ENCODE assay signal across 9 cellular contexts in genomic region chr3:127652246-127652995, GRCh38. TPM values are rescaled to one million over a fixed set of nuclear protein-coding genes. Genes with fewer than 3 reads are reported as not detected.
DNase-seq lines count a peak whose midpoint lies in the region; ATAC-seq and TF ChIP-seq lines count a peak whose summit lies in the region.
"Had no signal": no experiment of that assay in that cellular context is flagged by ENCODE, and none has a peak within 500 bp of the region (broad histone marks: within the 10 kb centered on the region; RNA-seq: fewer than 3 reads in every experiment).

No MANE protein-coding gene starts in this region.

- H3K9me3 ChIP-seq in liver (ENCODE audit: control insufficient read depth in 4 of 4, low read length in 3 of 4) (no peaks in the 10 kb centered on the region), thoracic aorta (no peaks in the 10 kb centered on the region)
- H3K9me3 ChIP-seq: BLaER1 treated with 17β-estradiol and CSF1 and Interleukin-3, amounts not matched to agents 10 nM and 100 nM had no signal

- 71% methylated on average over 13 of the region's 13 CpGs for WGBS in liver

- H3K4me3 ChIP-seq in liver (ENCODE audit: low read depth in 1 of 3, low read length in 3 of 3) (no peak overlapping the region), thoracic aorta (no peak overlapping the region)
- H3K4me3 ChIP-seq: BLaER1 treated with 17β-estradiol and CSF1 and Interleukin-3, amounts not matched to agents 10 nM and 100 nM had no signal

- CTCF ChIA-PET in RWPE1 (lab: Yijun Ruan, JAX) = interaction anchor here (0.5 to 1.9 kb wide), 9 partner anchors 8 to 414 kb away, joined by 3 to 5 read pairs (median 4); partner anchors contain the start of gene MCM2

- ATAC-seq in thoracic aorta (ENCODE audit: insufficient number of reproducible peaks, low FRiP score, low read depth) = no peak

- no peak overlapping the region for H3K27ac ChIP-seq in RWPE1
- no peak overlapping the region for H3K27ac ChIP-seq in liver (ENCODE audit: low read depth in 1 of 2, low read length in 2 of 2)
- no peak overlapping the region for H3K27ac ChIP-seq in thoracic aorta
- H3K27ac ChIP-seq: BLaER1 treated with 17β-estradiol and CSF1 and Interleukin-3, amounts not matched to agents 10 nM and 100 nM had no signal

- H3K4me1 ChIP-seq in liver (ENCODE audit: control insufficient read depth in 4 of 4, insufficient read depth in 4 of 4, low read length in 3 of 4) (peaks cover 0 to 6% (median 3%) of the 10 kb centered on the region in 4 donors), thoracic aorta (ENCODE audit: control insufficient read depth in 1 of 2, low read depth in 2 of 2) (peaks cover 0 to 15% of the 10 kb centered on the region in 2 donors)

- no peaks in the 10 kb centered on the region for H3K36me3 ChIP-seq in liver (ENCODE audit: control insufficient read depth in 4 of 4, insufficient read depth in 3 of 4, low read depth in 1 of 4, low read length in 3 of 4)
- H3K36me3 ChIP-seq in thoracic aorta = no peaks in the 10 kb centered on the region
- H3K36me3 ChIP-seq: BLaER1 treated with 17β-estradiol and CSF1 and Interleukin-3, amounts not matched to agents 10 nM and 100 nM had no signal

- H3K9ac ChIP-seq in liver (ENCODE audit: low read depth in 1 of 2, low read length in 2 of 2) = no peak overlapping the region

- POLR2A ChIA-PET in RWPE1 (lab: Yijun Ruan, JAX; ENCODE audit: low non-redundant PET) = interaction anchor here (0.6 kb wide), 1 partner anchor 333 kb away, joined by 3 read pairs; no protein-coding TSS in a partner anchor

- peak; percentile 21 to 79 (median 41) for DNase-seq in NCI-H1417 (lab: John Stamatoyannopoulos, UW)
- no peak for DNase-seq in NCI-H1417 treated with DMSO at 0.1 percent for 48 hours (lab: John Stamatoyannopoulos, UW)
- peak; percentile 42 for DNase-seq in HPDE6-E6E7 (ENCODE audit: extremely low spot score)
- DNase-seq in RWPE1 (ENCODE audit: low spot score) = peak; percentile 62
- DNase-seq in dermis blood vessel endothelial cell = peak; percentile 79
- DNase-seq in thoracic aorta (ENCODE audit: low spot score) = no peak
- no peak for DNase-seq in T-helper 9 cell

- TF ChIP-seq RAD21 in liver (IDR thresholded peaks at IDR 0.05) = peak; percentile 94 to 98

- H3K27me3 ChIP-seq in liver (ENCODE audit: control insufficient read depth in 4 of 4, insufficient read depth in 4 of 4, low read length in 3 of 4) (no peaks in the 10 kb centered on the region), thoracic aorta (replicated peaks; ENCODE audit: insufficient read depth) (no peaks in the 10 kb centered on the region)

- TF ChIP-seq CTCF in RWPE1 (conservative IDR thresholded peaks at IDR 0.05; ENCODE audit: low read depth) = peak; percentile 79
- peak; percentile 85 for TF ChIP-seq CTCF in liver (IDR thresholded peaks at IDR 0.05; ENCODE audit: low read depth, low read length, missing input control)
- peak; percentile 93 for TF ChIP-seq CTCF in thoracic aorta (IDR thresholded peaks at IDR 0.05)

TF ChIP-seq in liver, 16 proteins besides CTCF, POLR2A, EP300 and RAD21:
- TF ChIP-seq SP1 (IDR thresholded peaks at IDR 0.05) = no peak
- TF ChIP-seq FOXA2 (IDR thresholded peaks at IDR 0.05) = peak; percentile 9
- peak in 1 of 2 donors; percentile 8 for TF ChIP-seq RXRA (IDR thresholded peaks at IDR 0.05)
- TF ChIP-seq HNF4G (IDR thresholded peaks at IDR 0.05) = no peak
- no peak for TF ChIP-seq HNF4A (conservative IDR thresholded peaks at IDR 0.05)

RNA-seq across cellular contexts. Expression of gene ABTB1, which starts 20.3 kb away (rescaled TPM):
- 12.8 and 14.4 TPM in 2 replicates for total RNA-seq in dermis blood vessel endothelial cell
- 1 to 10 TPM; 9.7 to 9.8 TPM for total RNA-seq in liver
- polyA plus RNA-seq in liver = 10 to 100 TPM; 12.1 to 14.1 TPM
- 10 to 100 TPM; 71.7 to 78.7 TPM for total RNA-seq in thoracic aorta

RNA-seq across cellular contexts. Expression of gene PODXL2, which starts 23.4 kb away (rescaled TPM):
- 2.9 and 4.0 TPM in 2 replicates for total RNA-seq in dermis blood vessel endothelial cell
- 1 to 10 TPM in 1 of 2 donors, under 1 TPM in 1; 0.67 to 1.4 TPM for total RNA-seq in liver
- 1 to 10 TPM in 1 of 2 donors, under 1 TPM in 1; 0.47 to 1.1 TPM for polyA plus RNA-seq in liver
- total RNA-seq in thoracic aorta = 1 to 10 TPM; 2.8 to 7.8 TPM

RNA-seq across cellular contexts. Expression of gene MCM2, which starts 54.2 kb away (rescaled TPM):
- total RNA-seq in dermis blood vessel endothelial cell (51.4 and 110 TPM in 2 replicates), liver (10 to 100 TPM in 1 of 2 donors, 1 to 10 TPM in 1; 2.1 to 98.8 TPM), thoracic aorta (1 to 10 TPM; 4.5 to 5.4 TPM)
- 1 to 10 TPM in 1 of 2 donors, under 1 TPM in 1; 0.58 to 3.4 TPM for polyA plus RNA-seq in liver

Comparison
In these comparisons a context has a peak if more than half of its experiments do, and no peak if none do; other contexts are left out.
1. DNase-seq: peak in NCI-H1417 (3 of 3), HPDE6-E6E7 (single experiment), RWPE1 (single experiment) and dermis blood vessel endothelial cell (single experiment); none in NCI-H1417 treated with DMSO at 0.1 percent for 48 hours (single experiment), thoracic aorta (single experiment) and T-helper 9 cell (single experiment).
2. Peak in every context shown above with its lines, with median percentiles within 50 percentile points of each other: CTCF ChIP-seq.